In genomic region chr20:11366660-11367059, GRCh38 we compare ENCODE assay signal across 20 cellular contexts.
DNase-seq lines count a peak whose midpoint lies in the region; ATAC-seq and TF ChIP-seq lines count a peak whose summit lies in the region.
"Had no signal": no experiment of that assay in that cellular context is flagged by ENCODE, and none has a peak within 500 bp of the region (broad histone marks: within the 10 kb centered on the region; RNA-seq: fewer than 3 reads in every experiment).

No MANE protein-coding gene starts in this region.

- WGBS in IMR-90 (ENCODE audit: extremely low coverage in 2 of 2, insufficient read length in 1 of 2), 2 experiments = 86% methylated on average over 1 of the region's 4 CpGs; no CpG with 5 or more reads in 1 of the 2 experiments
- 57 to 71% (median 65%) methylated on average over 4 of the region's 4 CpGs for WGBS in stomach, 5 donors

- peak overlapping the region; percentile 46; the same call in 1 of the 2 replicates for H3K4ac ChIP-seq in IMR-90 (ENCODE audit: low read depth, low read length)

- no peak for TF ChIP-seq RAD21 in IMR-90 (IDR thresholded peaks at IDR 0.05; ENCODE audit: low read length)

- no peak for TF ChIP-seq EP300 in stomach (IDR thresholded peaks at IDR 0.05)

- TF ChIP-seq POLR2A in IMR-90 (IDR thresholded peaks at IDR 0.05; ENCODE audit: low read depth, low read length) (no peak), stomach (IDR thresholded peaks at IDR 0.05) (no peak)

- no TSS peak for BruUV-seq in IMR-90 (replicated peaks; lab: Mats Ljungman, UMichigan)

- 0 out of 2 replicates have a peak overlapping the region, but pooled peaks have one; percentile 49 for H4K91ac ChIP-seq in IMR-90 (ENCODE audit: insufficient read depth, low read depth, low read length)

- no peaks in the 10 kb centered on the region for H3K79me1 ChIP-seq in IMR-90 (ENCODE audit: low read depth in 1 of 2, low read length in 2 of 2)

- no peak overlapping the region for H3K4me2 ChIP-seq in IMR-90 (ENCODE audit: low read depth, low read length)
- H3K4me2 ChIP-seq: BLaER1 treated with 17β-estradiol and CSF1 and Interleukin-3, amounts not matched to agents 10 nM and 100 nM had no signal

- H2AK9ac ChIP-seq in IMR-90 (replicated peaks; ENCODE audit: low read depth, low read length, poor library complexity) = no peak overlapping the region

- no peak overlapping the region for H2AK5ac ChIP-seq in IMR-90 (ENCODE audit: low read depth, low read length)

- no peak overlapping the region for H2BK15ac ChIP-seq in IMR-90 (ENCODE audit: low read depth, low read length)

- intact Hi-C loops in IMR-90 (cut with micrococcal nuclease) = no loop called here
- intact Hi-C loops in stomach (cut with DNase I; ENCODE audit: low total_unique reads) = no loop called here

- H4K5ac ChIP-seq in IMR-90 (ENCODE audit: low read depth, low read length) = no peak overlapping the region

- H3K14ac ChIP-seq in IMR-90 (replicated peaks; ENCODE audit: low read depth, low read length) = no peak overlapping the region

- dilution Hi-C loops in IMR-90 (cut with HindIII; ENCODE audit: low sequenced_read_pairs, unreplicated experiment) = no loop called here

- POLR2A ChIA-PET in IMR-90 (lab: Charles Lee; ENCODE audit: unreplicated experiment) = no interaction called here

- peak overlapping the region; percentile 85 for H2BK5ac ChIP-seq in IMR-90 (ENCODE audit: low read depth, low read length, poor library complexity, severe bottlenecking)

- peak overlapping the region; percentile 68; the same call in 1 of the 2 replicates for H2BK120ac ChIP-seq in IMR-90 (ENCODE audit: low read depth, low read length)

- H4K8ac ChIP-seq in IMR-90 (ENCODE audit: low read depth in 2 of 2, low read length in 2 of 2) = 0 out of 4 replicates have a peak overlapping the region, but pooled peaks of 1 of the 2 experiments have one; percentile 23

- CTCF ChIA-PET in IMR-90 (lab: Yijun Ruan, JAX) = no interaction called here

- no peak overlapping the region for H3K23ac ChIP-seq in IMR-90 (ENCODE audit: low read depth, low read length)

- peak; percentile 92 for ATAC-seq in IMR-90 (ENCODE audit: low read depth)
- ATAC-seq in GM18867 (IDR thresholded peaks at IDR 0.05; ENCODE audit: unreplicated experiment) = no peak
- ATAC-seq in HG03432 (IDR thresholded peaks at IDR 0.05; ENCODE audit: unreplicated experiment) = no peak
- ATAC-seq: Right ventricle myocardium inferior had no signal

- peak overlapping the region; percentile 71 for H2BK20ac ChIP-seq in IMR-90 (ENCODE audit: low read depth, low read length)

- peaks cover 5% of the 10 kb centered on the region; the same call in 1 of the 2 replicates for H3K4me1 ChIP-seq in IMR-90 (ENCODE audit: control insufficient read depth, insufficient read depth, low read length)
- H3K4me1 ChIP-seq in stomach = no peaks in the 10 kb centered on the region
- H3K4me1 ChIP-seq: BLaER1 treated with 17β-estradiol and CSF1 and Interleukin-3, amounts not matched to agents 10 nM and 100 nM; Caco-2; SJSA1 had no signal

- H3K4me3 ChIP-seq in AG10803 (ENCODE audit: low read length) (no peak overlapping the region), IMR-90 (ENCODE audit: insufficient read depth, low read depth, low read length) (no peak overlapping the region), stomach (no peak overlapping the region)
- H3K4me3 ChIP-seq: BLaER1 treated with 17β-estradiol and CSF1 and Interleukin-3, amounts not matched to agents 10 nM and 100 nM; SJSA1 had no signal

- peak overlapping the region; percentile 28; the same call in 1 of the 2 replicates for H3K27ac ChIP-seq in IMR-90 (ENCODE audit: insufficient read depth, low read length)
- no peak overlapping the region for H3K27ac ChIP-seq in stomach
- H3K27ac ChIP-seq: BLaER1 treated with 17β-estradiol and CSF1 and Interleukin-3, amounts not matched to agents 10 nM and 100 nM; SJSA1 had no signal

- no peak overlapping the region for H3K9ac ChIP-seq in IMR-90 (ENCODE audit: low read depth, low read length)
- H3K9ac ChIP-seq: BLaER1 treated with 17β-estradiol and CSF1 and Interleukin-3, amounts not matched to agents 10 nM and 100 nM had no signal

- no peaks in the 10 kb centered on the region for H3K36me3 ChIP-seq in IMR-90 (ENCODE audit: control insufficient read depth, insufficient read depth, low read length)
- no peaks in the 10 kb centered on the region for H3K36me3 ChIP-seq in stomach
- H3K36me3 ChIP-seq: BLaER1 treated with 17β-estradiol and CSF1 and Interleukin-3, amounts not matched to agents 10 nM and 100 nM; SJSA1 had no signal

- peaks cover 10% of the 10 kb centered on the region for H3K9me1 ChIP-seq in IMR-90 (ENCODE audit: insufficient read depth, low read length)

- H4K20me1 ChIP-seq in IMR-90 (ENCODE audit: insufficient read depth, low read length) = no peaks in the 10 kb centered on the region
- H4K20me1 ChIP-seq: BLaER1 treated with 17β-estradiol and CSF1 and Interleukin-3, amounts not matched to agents 10 nM and 100 nM had no signal

- H3K27me3 ChIP-seq in IMR-90 (ENCODE audit: control insufficient read depth, insufficient read depth, low read length) = no peaks in the 10 kb centered on the region
- no peaks in the 10 kb centered on the region for H3K27me3 ChIP-seq in stomach
- H3K27me3 ChIP-seq: BLaER1 treated with 17β-estradiol and CSF1 and Interleukin-3, amounts not matched to agents 10 nM and 100 nM; SJSA1 had no signal

- no peak overlapping the region for H3K56ac ChIP-seq in IMR-90 (ENCODE audit: extremely low read depth, insufficient read depth, low read length)

- in situ Hi-C loops in IMR-90 (cut with MboI; ENCODE audit: low sequenced_read_pairs) = no loop called here

- TF ChIP-seq CTCF in AG10803 (conservative IDR thresholded peaks at IDR 0.05; ENCODE audit: low read length) = no peak
- no peak for TF ChIP-seq CTCF in IMR-90 (conservative IDR thresholded peaks at IDR 0.05; ENCODE audit: low read depth, low read length)
- no peak for TF ChIP-seq CTCF in stomach (IDR thresholded peaks at IDR 0.05)

- peak overlapping the region; percentile 7; the same call in 1 of the 2 replicates for H3K18ac ChIP-seq in IMR-90 (ENCODE audit: low read depth, low read length)

- no peak overlapping the region for H2AFZ ChIP-seq in IMR-90 (replicated peaks; ENCODE audit: low read length, poor library complexity)

- DNase-seq in AG10803 (ENCODE audit: low read depth) = peak; percentile 33
- peak; percentile 96 for DNase-seq in IMR-90
- peak; percentile 61 for DNase-seq in astrocyte of the hippocampus (ENCODE audit: low read depth, low spot score)
- peak; percentile 73 for DNase-seq in iris pigment epithelial cell (ENCODE audit: low read depth)
- DNase-seq in NK-92 treated with Interleukin-12 subunit alpha and Interleukin-12 subunit beta, amount 100 ng/mL, for 24 hours (lab: John Stamatoyannopoulos, UW) = no peak
- no peak for DNase-seq in stomach
- DNase-seq: Caco-2; CD4-positive, alpha-beta memory T cell; DND-41; KG1; NCI-H1417; NCI-H187; NCI-H446; NCI-H526; OCI-M1 had no signal

- H3K9me3 ChIP-seq in IMR-90 (ENCODE audit: control insufficient read depth, insufficient read depth, low read length) = no peaks in the 10 kb centered on the region
- no peaks in the 10 kb centered on the region for H3K9me3 ChIP-seq in stomach
- H3K9me3 ChIP-seq: BLaER1 treated with 17β-estradiol and CSF1 and Interleukin-3, amounts not matched to agents 10 nM and 100 nM; Caco-2; SJSA1 had no signal

TF ChIP-seq in IMR-90, 13 proteins besides CTCF, POLR2A, EP300 and RAD21:
- TF ChIP-seq RCOR1 (IDR thresholded peaks at IDR 0.05; ENCODE audit: insufficient replicate concordance, low read length) = peak; percentile 50
- TF ChIP-seq MAFK (IDR thresholded peaks at IDR 0.05; ENCODE audit: low read depth, low read length) = no peak

Comparison
In these comparisons a context has a peak if more than half of its experiments do, and no peak if none do; other contexts are left out.
1. DNase-seq: peak in AG10803 (single experiment), IMR-90 (single experiment), astrocyte of the hippocampus (single experiment) and iris pigment epithelial cell (single experiment); none in NK-92 treated with Interleukin-12 subunit alpha and Interleukin-12 subunit beta, amount 100 ng/mL, for 24 hours (single experiment) and stomach (single experiment).